35 cellular contexts compared by ENCODE assay signal in genomic region chr7:153642989-153643388, GRCh38.
"Had no signal": no experiment of that assay in that cellular context is flagged by ENCODE, and none has a peak within 500 bp of the region (broad histone marks: within the 10 kb centered on the region; RNA-seq: fewer than 3 reads in every experiment).

No MANE protein-coding gene starts in this region.

- H3K27me3 ChIP-seq: MG63 had no signal

- H3K36me3 ChIP-seq: MG63 had no signal

- H3K9me3 ChIP-seq: MG63 had no signal

- H3K4me3 ChIP-seq: MG63 had no signal

- DNase-seq: Karpas-422, Kasumi-1, MG63, MM.1S, MV-4-11, NCI-H1048, NCI-H1092, NCI-H1092 treated with DMSO at 0.1 percent for 48 hours, NCI-H1105, NCI-H1105 treated with DMSO at 0.1 percent for 48 hours, NCI-H1417, NCI-H1417 treated with DMSO at 0.1 percent for 48 hours, NCI-H1436, NCI-H1436 treated with DMSO at 0.1 percent for 48 hours, NCI-H146, NCI-H1694, NCI-H1694 treated with DMSO at 0.1 percent for 48 hours, NCI-H187, NCI-H187 treated with DMSO at 0.1 percent for 48 hours, NCI-H1930, NCI-H2029, NCI-H2029 treated with DMSO at 0.1 percent for 48 hours, NCI-H2081, NCI-H2081 treated with DMSO at 0.1 percent for 48 hours, NCI-H2107, NCI-H2171, NCI-H2171 treated with DMSO at 0.1 percent for 48 hours, NCI-H2227 treated with DMSO at 0.1 percent for 48 hours, NCI-H226, NCI-H345, NCI-H446, NCI-H446 treated with DMSO at 0.1 percent for 48 hours, NCI-H510A, NCI-H510A treated with DMSO at 0.1 percent for 48 hours, NCI-H524 had no signal
